ENCODE assay signal across 8 cellular contexts in the genomic region with DNA sequence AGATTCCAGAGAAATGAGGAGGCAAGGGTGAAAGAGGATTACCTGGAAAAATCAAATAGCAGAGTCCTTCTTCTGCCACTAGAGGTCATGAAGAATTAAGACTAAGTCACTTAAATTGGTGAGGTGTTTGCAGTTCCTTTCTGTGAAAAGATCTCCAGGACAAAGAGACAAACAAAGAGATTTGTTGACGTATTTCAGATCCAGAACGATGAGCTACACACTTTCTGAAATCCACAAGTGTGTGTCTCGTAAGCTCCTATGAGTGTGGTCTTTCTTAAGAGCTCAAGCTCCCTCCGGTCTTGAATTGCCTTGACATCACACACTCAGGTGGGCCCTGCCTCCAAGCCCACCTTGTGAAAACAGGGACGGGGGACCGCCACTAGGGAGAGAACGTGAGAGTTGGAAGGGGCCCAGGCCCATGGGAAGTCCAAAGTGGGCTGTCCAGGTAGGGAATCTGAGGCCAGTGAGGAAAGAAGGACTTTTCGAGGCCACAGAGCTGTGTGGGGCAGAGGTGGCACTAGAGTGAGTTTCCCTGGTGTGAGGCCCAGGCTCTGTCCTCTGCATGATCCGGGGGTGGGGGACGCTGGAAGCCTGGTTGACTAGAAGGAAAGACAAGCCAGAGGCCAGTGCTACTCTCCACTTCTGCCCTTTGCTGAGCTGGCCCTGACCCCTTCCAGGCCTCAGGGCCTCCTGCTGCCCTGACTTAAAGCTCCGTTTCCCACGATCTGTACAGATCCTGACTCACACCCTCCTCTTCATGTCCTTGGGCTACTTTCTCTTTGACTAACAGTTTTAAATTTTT.
DNase-seq lines count a peak whose midpoint lies in the region; ATAC-seq, FAIRE-seq and TF ChIP-seq lines count a peak whose summit lies in the region.

No MANE protein-coding gene starts in this region.

- POLR2A ChIA-PET in Panc1 (lab: Charles Lee), result interaction anchor here (0.6 to 0.8 kb wide), 2 partner anchors 74 to 81 kb away, joined by 3 to 5 read pairs; no protein-coding TSS in a partner anchor

- no peak for TF ChIP-seq POLR2A in transverse colon (IDR thresholded peaks at IDR 0.05)

- H3K27me3 Mint-ChIP-seq in central memory CD8-positive, alpha-beta T cell, result peaks cover 9% of the 10 kb centered on the region

- H3K36me3 ChIP-seq in Panc1 (ENCODE audit: control insufficient read depth, insufficient read depth, low read length) (no peaks in the 10 kb centered on the region), transverse colon (no peaks in the 10 kb centered on the region)

- H3K27me3 ChIP-seq in Panc1 (ENCODE audit: control insufficient read depth, insufficient read depth, low read length) (no peaks in the 10 kb centered on the region), transverse colon (no peaks in the 10 kb centered on the region)

- DNase-seq in NOMO-1 (lab: John Stamatoyannopoulos, UW; ENCODE audit: unreplicated experiment in 2 of 2) (peak; percentile 13 to 18), NOMO-1 treated with dmso at 0.1 percent for 144 hours (lab: John Stamatoyannopoulos, UW; ENCODE audit: unreplicated experiment) (no peak), HTR-8/SVneo (ENCODE audit: insufficient read length, low spot score) (peak; percentile 59), Panc1 (ENCODE audit: low read depth, low spot score) (peak; percentile 32), left lobe of liver (ENCODE audit: low spot score) (no peak), transverse colon (no peak)
- no peak for DNase-seq in central memory CD8-positive, alpha-beta T cell (ENCODE audit: low spot score in 2 of 2)

- no peak overlapping the region for H3K4me3 Mint-ChIP-seq in central memory CD8-positive, alpha-beta T cell

- no peak for TF ChIP-seq EP300 in transverse colon (IDR thresholded peaks at IDR 0.05; ENCODE audit: low read depth)

- CTCF ChIA-PET in Panc1 (lab: Charles Lee), result interaction anchor here (0.7 to 1.0 kb wide), 5 partner anchors 12 to 529 kb away, joined by 3 read pairs; no protein-coding TSS in a partner anchor

- 50 to 57% methylated on average over 2 to 12 of the region's 12 CpGs for WGBS in transverse colon (ENCODE audit: low coverage in 1 of 2), 2 donors

- peak overlapping the region; percentile 57; the same call in 1 of the 2 replicates for H3K27ac ChIP-seq in Panc1 (ENCODE audit: low read length)
- H3K27ac ChIP-seq in transverse colon, result peak overlapping the region in 3 of 4 donors; percentile 48 to 58 (median 56)

- no peak for FAIRE-seq in HTR-8/SVneo (lab: Jason Lieb, UNC)

- ATAC-seq in Panc1 (peak; percentile 83), left lobe of liver (peak; percentile 79), GM21381 (IDR thresholded peaks at IDR 0.05; ENCODE audit: unreplicated experiment) (no peak)
- ATAC-seq in central memory CD8-positive, alpha-beta T cell (replicated peaks; ENCODE audit: extremely low read depth, poor library complexity, severe bottlenecking), result peak; percentile 49

- H3K4me3 ChIP-seq in Panc1 (ENCODE audit: low read depth in 2 of 2, low read length in 2 of 2) (peak overlapping the region in 1 of 2 experiments; percentile 26; a peak in 2 of 4 replicates), transverse colon (no peak overlapping the region)

- H3K4me1 ChIP-seq in Panc1 (ENCODE audit: control insufficient read depth, insufficient read depth, low read length), result peaks cover 12% of the 10 kb centered on the region
- peaks cover 0 to 53% (median 13%) of the 10 kb centered on the region in 4 donors for H3K4me1 ChIP-seq in transverse colon

- in situ Hi-C loops in Panc1 (cut with HindIII; ENCODE audit: low pct_unique_long_range_greater_than_20kb, low sequenced_read_pairs), result no loop called here
- in situ Hi-C loops in transverse colon (cut with MboI; ENCODE audit: low pct_ligation_motif_present in 1 of 4, low pct_unique_long_range_greater_than_20kb in 1 of 4, low sequenced_read_pairs in 3 of 4), result loop anchor here in 1 of 4 donors (25.0 kb wide), 1 partner anchor 511 kb away; no protein-coding TSS in a partner anchor

- no peaks in the 10 kb centered on the region for H3K9me3 Mint-ChIP-seq in central memory CD8-positive, alpha-beta T cell

- TF ChIP-seq CTCF in Panc1 (IDR thresholded peaks at IDR 0.05) (peak; percentile 81), transverse colon (IDR thresholded peaks at IDR 0.05) (peak; percentile 60 to 79 (median 68))

- H3K27ac Mint-ChIP-seq in central memory CD8-positive, alpha-beta T cell (ENCODE audit: low read depth), result peak overlapping the region; percentile 63

- BruUV-seq in Panc1 (replicated peaks; lab: Mats Ljungman, UMichigan), result no TSS peak

- intact Hi-C loops in Panc1 (cut with micrococcal nuclease; ENCODE audit: unreplicated experiment), result loop anchor here (10.0 kb wide), 2 partner anchors 168 to 508 kb away; a partner anchor contains a TSS
- intact Hi-C loops in transverse colon (cut with DNase I; ENCODE audit: low total_unique reads), result loop anchor here (10.0 kb wide), 1 partner anchor 528 kb away; no protein-coding TSS in a partner anchor

- H3K36me3 Mint-ChIP-seq in central memory CD8-positive, alpha-beta T cell (ENCODE audit: insufficient read depth), result peaks cover 8% of the 10 kb centered on the region

- H3K9me3 ChIP-seq in Panc1 (ENCODE audit: control insufficient read depth, insufficient read depth, low read depth, low read length) (no peaks in the 10 kb centered on the region), transverse colon (no peaks in the 10 kb centered on the region)

- H3K4me1 Mint-ChIP-seq in central memory CD8-positive, alpha-beta T cell, result peaks cover 14% of the 10 kb centered on the region

Comparison
In these comparisons a context has a peak if more than half of its experiments do, and no peak if none do; other contexts are left out.
1. DNase-seq: peak in NOMO-1 (2 of 2), HTR-8/SVneo (single experiment) and Panc1 (single experiment); none in NOMO-1 treated with dmso at 0.1 percent for 144 hours (single experiment), central memory CD8-positive, alpha-beta T cell (0 of 2), left lobe of liver (single experiment) and transverse colon (single experiment).